ENCODE assay signal across 9 cellular contexts in genomic region chr20:3900187-3900604, GRCh38. TPM values are rescaled to one million over a fixed set of nuclear protein-coding genes. Genes with fewer than 3 reads are reported as not detected.
DNase-seq lines count a peak whose midpoint lies in the region; ATAC-seq and TF ChIP-seq lines count a peak whose summit lies in the region.
"Had no signal": no experiment of that assay in that cellular context is flagged by ENCODE, and none has a peak within 500 bp of the region (broad histone marks: within the 10 kb centered on the region; RNA-seq: fewer than 3 reads in every experiment).

No MANE protein-coding gene starts in this region.

- CTCF ChIA-PET in OCI-LY7 (lab: Charles Lee; ENCODE audit: unreplicated experiment) = no interaction called here

- no peak overlapping the region for H3K4me3 ChIP-seq in OCI-LY7 (ENCODE audit: low read depth, low read length, poor library complexity, severe bottlenecking)

- H3K36me3 ChIP-seq in OCI-LY7 (ENCODE audit: insufficient read depth, low read length) = peaks cover 58% of the 10 kb centered on the region
- H3K36me3 ChIP-seq: gastroesophageal sphincter had no signal

- no peak for TF ChIP-seq CTCF in OCI-LY7 (conservative IDR thresholded peaks at IDR 0.05; ENCODE audit: low read length)
- TF ChIP-seq CTCF in endothelial cell (IDR thresholded peaks at IDR 0.05; ENCODE audit: unreplicated experiment) = no peak

- intact Hi-C loops in OCI-LY7 (cut with micrococcal nuclease; ENCODE audit: unreplicated experiment) = no loop called here

- ATAC-seq in GM21447 (IDR thresholded peaks at IDR 0.05; ENCODE audit: unreplicated experiment) = no peak
- ATAC-seq: gastroesophageal sphincter had no signal

- H3K9me2 ChIP-seq in OCI-LY7 (ENCODE audit: insufficient read depth, low read length) = no peaks in the 10 kb centered on the region

- H3K4me1 ChIP-seq in OCI-LY7 (ENCODE audit: insufficient read depth, low read length, poor library complexity, severe bottlenecking) = peaks cover 78% of the 10 kb centered on the region

- peak overlapping the region; percentile 7 for H3K27ac ChIP-seq in OCI-LY7 (ENCODE audit: low read depth, low read length, poor library complexity, severe bottlenecking)

- H3K27me3 Mint-ChIP-seq in activated naive CD4-positive, alpha-beta T cell treated with anti-CD3 and anti-CD28 coated beads, Interleukin-2, amount 50 U/mL, for 24 hours = no peaks in the 10 kb centered on the region
- no peaks in the 10 kb centered on the region for H3K27me3 Mint-ChIP-seq in endothelial cell (ENCODE audit: unreplicated experiment)
- H3K27me3 Mint-ChIP-seq in stimulated activated naive CD8-positive, alpha-beta T cell treated with anti-CD3 and anti-CD28 coated beads, Interleukin-15, Interleukin-2, amounts not matched to agents 100 ng/mL and 50 ng/mL, for 24 hours = no peaks in the 10 kb centered on the region

- no peak for DNase-seq in activated naive CD4-positive, alpha-beta T cell treated with Interleukin-2 at 50 U/mL for 16 hours
- no peak for DNase-seq in OCI-LY7 (ENCODE audit: low spot score)
- no peak for DNase-seq in endothelial cell (ENCODE audit: low spot score)
- DNase-seq in NCI-H2171 treated with DMSO at 0.1 percent for 48 hours (lab: John Stamatoyannopoulos, UW) = no peak
- DNase-seq in HK-2 (ENCODE audit: unreplicated experiment) = no peak

- POLR2A ChIA-PET in OCI-LY7 (lab: Charles Lee) = interaction anchor here (0.7 to 3.8 kb wide), 4 partner anchors 8 to 88 kb away, joined by 3 to 21 read pairs (median 3); no protein-coding TSS in a partner anchor

- no peaks in the 10 kb centered on the region for H3K9me3 ChIP-seq in OCI-LY7 (ENCODE audit: low read length)
- H3K9me3 ChIP-seq: gastroesophageal sphincter had no signal

- peak overlapping the region; percentile 56 for H3K4me3 Mint-ChIP-seq in activated naive CD4-positive, alpha-beta T cell treated with anti-CD3 and anti-CD28 coated beads, Interleukin-2, amount 50 U/mL, for 24 hours
- peak overlapping the region; percentile 65 for H3K4me3 Mint-ChIP-seq in endothelial cell (ENCODE audit: unreplicated experiment)
- peak overlapping the region; percentile 15 for H3K4me3 Mint-ChIP-seq in stimulated activated naive CD8-positive, alpha-beta T cell treated with anti-CD3 and anti-CD28 coated beads, Interleukin-15, Interleukin-2, amounts not matched to agents 100 ng/mL and 50 ng/mL, for 24 hours

- H3K9me3 Mint-ChIP-seq in activated naive CD4-positive, alpha-beta T cell treated with anti-CD3 and anti-CD28 coated beads, Interleukin-2, amount 50 U/mL, for 24 hours = no peaks in the 10 kb centered on the region
- no peaks in the 10 kb centered on the region for H3K9me3 Mint-ChIP-seq in endothelial cell (ENCODE audit: unreplicated experiment)
- no peaks in the 10 kb centered on the region for H3K9me3 Mint-ChIP-seq in stimulated activated naive CD8-positive, alpha-beta T cell treated with anti-CD3 and anti-CD28 coated beads, Interleukin-15, Interleukin-2, amounts not matched to agents 100 ng/mL and 50 ng/mL, for 24 hours

- no peaks in the 10 kb centered on the region for H3K36me3 Mint-ChIP-seq in activated naive CD4-positive, alpha-beta T cell treated with anti-CD3 and anti-CD28 coated beads, Interleukin-2, amount 50 U/mL, for 24 hours
- peaks cover 3% of the 10 kb centered on the region for H3K36me3 Mint-ChIP-seq in endothelial cell (ENCODE audit: low read depth, unreplicated experiment)
- peaks cover 27% of the 10 kb centered on the region for H3K36me3 Mint-ChIP-seq in stimulated activated naive CD8-positive, alpha-beta T cell treated with anti-CD3 and anti-CD28 coated beads, Interleukin-15, Interleukin-2, amounts not matched to agents 100 ng/mL and 50 ng/mL, for 24 hours (ENCODE audit: low read depth)

- H3K79me2 ChIP-seq in OCI-LY7 (ENCODE audit: insufficient read depth, low read depth, low read length) = peaks cover 100% of the 10 kb centered on the region

- H3K4me1 Mint-ChIP-seq in activated naive CD4-positive, alpha-beta T cell treated with anti-CD3 and anti-CD28 coated beads, Interleukin-2, amount 50 U/mL, for 24 hours = peaks cover 85% of the 10 kb centered on the region
- peaks cover 18% of the 10 kb centered on the region for H3K4me1 Mint-ChIP-seq in endothelial cell (ENCODE audit: unreplicated experiment)
- peaks cover 86% of the 10 kb centered on the region for H3K4me1 Mint-ChIP-seq in stimulated activated naive CD8-positive, alpha-beta T cell treated with anti-CD3 and anti-CD28 coated beads, Interleukin-15, Interleukin-2, amounts not matched to agents 100 ng/mL and 50 ng/mL, for 24 hours (ENCODE audit: low read depth)

- peak overlapping the region; percentile 56 for H3K4me2 ChIP-seq in OCI-LY7 (ENCODE audit: low read length)

- H4K20me1 ChIP-seq in OCI-LY7 (ENCODE audit: insufficient read depth, low read length) = peaks cover 56% of the 10 kb centered on the region

- no peak overlapping the region for H2AFZ ChIP-seq in OCI-LY7 (ENCODE audit: low read length)

- H3K27ac Mint-ChIP-seq in activated naive CD4-positive, alpha-beta T cell treated with anti-CD3 and anti-CD28 coated beads, Interleukin-2, amount 50 U/mL, for 24 hours = peak overlapping the region; percentile 84
- H3K27ac Mint-ChIP-seq in endothelial cell (ENCODE audit: unreplicated experiment) = no peak overlapping the region
- H3K27ac Mint-ChIP-seq in stimulated activated naive CD8-positive, alpha-beta T cell treated with anti-CD3 and anti-CD28 coated beads, Interleukin-15, Interleukin-2, amounts not matched to agents 100 ng/mL and 50 ng/mL, for 24 hours = peak overlapping the region; percentile 75

- BruUV-seq in OCI-LY7 (replicated peaks; lab: Mats Ljungman, UMichigan) = no TSS peak

RNA-seq across cellular contexts. Expression of gene PANK2, which starts 11.0 kb away (rescaled TPM):
- total RNA-seq in OCI-LY7 (2014; rRNA removed; shearing (Covaris generic)) = 40.9 and 46.1 TPM in 2 replicates
- 66.6 and 71.3 TPM in 2 replicates for total RNA-seq in OCI-LY7 (2022)
- 53.7 TPM for total RNA-seq in endothelial cell (ENCODE audit: unreplicated experiment)

RNA-seq across cellular contexts. Expression of gene MAVS, which starts 53.6 kb away (rescaled TPM):
- total RNA-seq in OCI-LY7 (2014; rRNA removed; shearing (Covaris generic)) = 15.3 and 19.8 TPM in 2 replicates
- total RNA-seq in OCI-LY7 (2022) (35.5 and 37.2 TPM in 2 replicates), endothelial cell (ENCODE audit: unreplicated experiment) (111 TPM)

Comparison
In these comparisons a context has a peak if more than half of its experiments do, and no peak if none do; other contexts are left out.
1. H3K4me3 Mint-ChIP-seq: peak in every context shown above with its lines; median percentile 65 in endothelial cell; 56 in activated naive CD4-positive, alpha-beta T cell treated with anti-CD3 and anti-CD28 coated beads, Interleukin-2, amount 50 U/mL, for 24 hours; 15 in stimulated activated naive CD8-positive, alpha-beta T cell treated with anti-CD3 and anti-CD28 coated beads, Interleukin-15, Interleukin-2, amounts not matched to agents 100 ng/mL and 50 ng/mL, for 24 hours.